In genomic region chr1:12614402-12615165, GRCh38 we compare ENCODE assay signal across 1 cellular context.
TF ChIP-seq lines count a peak whose summit lies in the region.

No MANE protein-coding gene starts in this region.

TF ChIP-seq in HepG2, 621 proteins besides CTCF, POLR2A, EP300 and RAD21 (continued from another document and continues in another):
- TF ChIP-seq DBP (CRISPR knock-in tag; IDR thresholded peaks at IDR 0.05; ENCODE audit: not compliant biosample characterization) (no peak), PBX3 (CRISPR knock-in tag; IDR thresholded peaks at IDR 0.05; ENCODE audit: borderline replicate concordance) (no peak), POLR2AphosphoS2 (IDR thresholded peaks at IDR 0.05; ENCODE audit: low read depth, low read length) (peak; percentile 85), POGK (CRISPR knock-in tag; conservative IDR thresholded peaks at IDR 0.05) (no peak), MTF2 (CRISPR knock-in tag; IDR thresholded peaks at IDR 0.05; ENCODE audit: borderline replicate concordance) (no peak), HNF1B (CRISPR knock-in tag; IDR thresholded peaks at IDR 0.05) (0 out of 2 replicates have a peak, but pooled peaks have one; percentile 18), FOXA1 (IDR thresholded peaks at IDR 0.05) (no peak), FOXA1 (CRISPR knock-in tag; IDR thresholded peaks at IDR 0.05) (peak; percentile 46; the same call in 1 of the 2 replicates), MXI1 (IDR thresholded peaks at IDR 0.05; ENCODE audit: borderline replicate concordance, low read depth, low read length) (no peak), NFKB2 (CRISPR knock-in tag; IDR thresholded peaks at IDR 0.05; ENCODE audit: borderline replicate concordance) (no peak), NR3C1 (CRISPR knock-in tag; IDR thresholded peaks at IDR 0.05) (no peak), ZNF850 (CRISPR knock-in tag; conservative IDR thresholded peaks at IDR 0.05) (no peak), ZNF709 (CRISPR knock-in tag; IDR thresholded peaks at IDR 0.05) (no peak), NFIC (IDR thresholded peaks at IDR 0.05; ENCODE audit: low read length) (peak; percentile 73), ZNF337 (CRISPR knock-in tag; IDR thresholded peaks at IDR 0.05; ENCODE audit: borderline replicate concordance, low read depth) (no peak), SALL1 (CRISPR knock-in tag; IDR thresholded peaks at IDR 0.05) (peak; percentile 61), NONO (IDR thresholded peaks at IDR 0.05) (no peak), NONO (CRISPR knock-in tag; conservative IDR thresholded peaks at IDR 0.05) (peak; percentile 69; the same call in 1 of the 2 replicates), ZSCAN31 (CRISPR knock-in tag; IDR thresholded peaks at IDR 0.05; ENCODE audit: low read depth) (no peak), ZMYM3 (CRISPR knock-in tag; IDR thresholded peaks at IDR 0.05) (no peak), PRMT3 (CRISPR knock-in tag; IDR thresholded peaks at IDR 0.05; ENCODE audit: borderline replicate concordance, low read depth) (no peak), HNF4G (IDR thresholded peaks at IDR 0.05; ENCODE audit: borderline replicate concordance, low read depth, low read length) (peak; percentile 97), HNF4G (CRISPR knock-in tag; IDR thresholded peaks at IDR 0.05; ENCODE audit: borderline replicate concordance, low read depth) (peak; percentile 87; the same call in 1 of the 2 replicates), PAF1 (CRISPR knock-in tag; IDR thresholded peaks at IDR 0.05) (peak; percentile 90), DMAP1 (CRISPR knock-in tag; IDR thresholded peaks at IDR 0.05) (0 out of 2 replicates have a peak, but pooled peaks have one; percentile 21), RNF219 (CRISPR knock-in tag; IDR thresholded peaks at IDR 0.05) (0 out of 2 replicates have a peak, but pooled peaks have one; percentile 24), ZNF326 (CRISPR knock-in tag; IDR thresholded peaks at IDR 0.05; ENCODE audit: borderline replicate concordance) (no peak), ZSCAN9 (CRISPR knock-in tag; IDR thresholded peaks at IDR 0.05; ENCODE audit: borderline replicate concordance) (no peak), RXRB (CRISPR knock-in tag; IDR thresholded peaks at IDR 0.05; ENCODE audit: borderline replicate concordance) (peak; percentile 64), CAMTA2 (CRISPR knock-in tag; IDR thresholded peaks at IDR 0.05; ENCODE audit: borderline replicate concordance) (no peak), ZNF646 (CRISPR knock-in tag; IDR thresholded peaks at IDR 0.05) (no peak), ZC3H4 (CRISPR knock-in tag; IDR thresholded peaks at IDR 0.05; ENCODE audit: borderline replicate concordance) (no peak), ZNF121 (CRISPR knock-in tag; IDR thresholded peaks at IDR 0.05) (no peak; the same call in 1 of the 2 replicates), ZBTB10 (CRISPR knock-in tag; IDR thresholded peaks at IDR 0.05; ENCODE audit: borderline replicate concordance) (no peak), HMGA1 (CRISPR knock-in tag; conservative IDR thresholded peaks at IDR 0.05) (no peak), ZNF737 (CRISPR knock-in tag; IDR thresholded peaks at IDR 0.05; ENCODE audit: borderline replicate concordance) (no peak), ZNF563 (CRISPR knock-in tag; IDR thresholded peaks at IDR 0.05) (no peak), SP2 (CRISPR knock-in tag; IDR thresholded peaks at IDR 0.05) (peak; percentile 26; the same call in 1 of the 2 replicates), HDAC2 (CRISPR knock-in tag; IDR thresholded peaks at IDR 0.05) (peak; percentile 77), HDAC1 (CRISPR knock-in tag; IDR thresholded peaks at IDR 0.05) (peak; percentile 18; the same call in 1 of the 2 replicates), ZFY (CRISPR knock-in tag; IDR thresholded peaks at IDR 0.05) (peak; percentile 51), NR2C2 (CRISPR knock-in tag; IDR thresholded peaks at IDR 0.05; ENCODE audit: borderline replicate concordance) (peak; percentile 51; the same call in 1 of the 2 replicates), TP53 (CRISPR knock-in tag; conservative IDR thresholded peaks at IDR 0.05) (no peak), HCFC1 (IDR thresholded peaks at IDR 0.05; ENCODE audit: low read depth, low read length) (no peak), MEF2D (CRISPR knock-in tag; IDR thresholded peaks at IDR 0.05) (peak; percentile 53; the same call in 1 of the 2 replicates), ZNF749 (CRISPR knock-in tag; IDR thresholded peaks at IDR 0.05; ENCODE audit: borderline replicate concordance) (peak; percentile 58; the same call in 1 of the 2 replicates), MIER3 (CRISPR knock-in tag; IDR thresholded peaks at IDR 0.05; ENCODE audit: borderline replicate concordance) (peak; percentile 45; the same call in 1 of the 2 replicates), ZFX (CRISPR knock-in tag; IDR thresholded peaks at IDR 0.05; ENCODE audit: low read depth) (peak; percentile 65), REPIN1 (CRISPR knock-in tag; IDR thresholded peaks at IDR 0.05; ENCODE audit: borderline replicate concordance, low read depth) (no peak), XBP1 (CRISPR knock-in tag; IDR thresholded peaks at IDR 0.05) (peak; percentile 95; the same call in 1 of the 2 replicates), PHF5A (CRISPR knock-in tag; IDR thresholded peaks at IDR 0.05; ENCODE audit: low read depth, unreplicated experiment) (no peak), WIZ (CRISPR knock-in tag; IDR thresholded peaks at IDR 0.05) (no peak), SOX5 (CRISPR knock-in tag; IDR thresholded peaks at IDR 0.05; ENCODE audit: borderline replicate concordance) (peak; percentile 57; the same call in 1 of the 2 replicates), CCAR2 (optimal IDR thresholded peaks at IDR 0.05; ENCODE audit: low read depth, low read length) (no peak)
